ENCODE assay signal across 16 cellular contexts in the genomic region with DNA sequence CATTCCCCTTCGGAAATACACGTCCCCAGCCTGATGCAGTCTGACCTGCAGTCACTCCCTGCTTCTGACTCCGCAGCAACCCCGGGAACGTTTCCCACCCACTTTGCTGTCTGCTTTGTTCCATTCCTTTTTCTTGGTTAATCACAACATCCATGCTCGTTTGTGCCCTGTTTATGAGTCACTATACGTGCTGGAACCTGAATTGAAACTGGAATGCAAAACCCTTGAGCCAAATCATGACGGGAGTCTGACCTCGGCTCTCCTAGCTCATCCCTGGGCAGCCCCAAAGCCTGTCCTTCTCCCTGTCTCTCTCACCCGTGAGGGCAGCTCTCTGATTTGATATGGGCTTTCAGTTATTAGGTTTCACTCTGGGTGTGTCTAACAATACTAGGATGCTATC. TPM values are rescaled to one million over a fixed set of nuclear protein-coding genes. Genes with fewer than 3 reads are reported as not detected.
DNase-seq lines count a peak whose midpoint lies in the region; ATAC-seq and TF ChIP-seq lines count a peak whose summit lies in the region.
"Had no signal": no experiment of that assay in that cellular context is flagged by ENCODE, and none has a peak within 500 bp of the region (broad histone marks: within the 10 kb centered on the region; RNA-seq: fewer than 3 reads in every experiment).

No MANE protein-coding gene starts in this region.

- no peaks in the 10 kb centered on the region for H3K36me3 ChIP-seq in SK-N-MC (ENCODE audit: insufficient read depth, low read length)
- no peaks in the 10 kb centered on the region for H3K36me3 ChIP-seq in left ventricle myocardium inferior
- H3K36me3 ChIP-seq: cardiac muscle cell, pancreas, SJCRH30 had no signal

- no peaks in the 10 kb centered on the region for H3K9me3 Mint-ChIP-seq in activated CD8-positive, alpha-beta memory T cell treated with anti-CD3 and anti-CD28 coated beads, Interleukin-2, amount 10 ng/mL, durations not matched to agents 7 days and 5 days (ENCODE audit: low read depth)
- H3K9me3 Mint-ChIP-seq in activated naive CD4-positive, alpha-beta T cell treated with anti-CD3 and anti-CD28 coated beads, Interleukin-2, amount 50 U/mL, for 72 hours: no peaks in the 10 kb centered on the region
- H3K9me3 Mint-ChIP-seq: activated T-cell treated with anti-CD3 and anti-CD28 coated beads, Interleukin-2, amount 50 U/mL, for 72 hours had no signal

- no peak overlapping the region for H3K4me3 ChIP-seq in SK-N-MC
- no peak overlapping the region for H3K4me3 ChIP-seq in left ventricle myocardium inferior
- H3K4me3 ChIP-seq: cardiac muscle cell, pancreas, SJCRH30 had no signal

- no peaks in the 10 kb centered on the region for H3K4me1 ChIP-seq in left ventricle myocardium inferior
- H3K4me1 ChIP-seq: pancreas had no signal

- H3K9ac ChIP-seq in SK-N-MC (ENCODE audit: insufficient read length): no peak overlapping the region

- intact Hi-C loops in left ventricle myocardium inferior (cut with micrococcal nuclease): no loop called here

- peaks cover 16% of the 10 kb centered on the region for H3K4me1 Mint-ChIP-seq in activated CD8-positive, alpha-beta memory T cell treated with anti-CD3 and anti-CD28 coated beads, Interleukin-2, amount 10 ng/mL, durations not matched to agents 7 days and 5 days

- no peak overlapping the region for H3K4me3 Mint-ChIP-seq in activated CD8-positive, alpha-beta memory T cell treated with anti-CD3 and anti-CD28 coated beads, Interleukin-2, amount 10 ng/mL, durations not matched to agents 7 days and 5 days
- H3K4me3 Mint-ChIP-seq: activated T-cell treated with anti-CD3 and anti-CD28 coated beads, Interleukin-2, amount 50 U/mL, for 72 hours; stimulated activated naive B cell treated with anti-CD40 and anti-IgM and Interleukin-4, amounts not matched to agents 10 μg/mL and 1 μg/mL and 100 μg/mL, for 72 hours had no signal

- DNase-seq in EH (ENCODE audit: low read depth): peak; percentile 92
- DNase-seq in SK-N-MC (ENCODE audit: low read depth, low spot score): no peak
- DNase-seq in epithelial cell of prostate (ENCODE audit: low read depth, low spot score): peak; percentile 92
- DNase-seq in non-pigmented ciliary epithelial cell (ENCODE audit: low read depth): peak; percentile 74
- DNase-seq in D341Med (ENCODE audit: low spot score): no peak
- DNase-seq in activated CD8-positive, alpha-beta memory T cell treated with anti-CD3 and anti-CD28 coated beads, Interleukin-2, amount 10 ng/mL, durations not matched to agents 7 days and 5 days: no peak
- DNase-seq in left ventricle myocardium inferior: no peak
- no peak for DNase-seq in activated naive CD4-positive, alpha-beta T cell treated with anti-CD3 and anti-CD28 coated beads, Interleukin-2, amount 50 U/mL, for 72 hours (ENCODE audit: low spot score in 2 of 2)
- DNase-seq: activated T-cell treated with anti-CD3 and anti-CD28 coated beads, Interleukin-2, amount 50 U/mL, for 72 hours; left ventricle myocardium superior; NCI-H1092 treated with DMSO at 0.1 percent for 48 hours; NCI-H524 treated with DMSO at 0.1 percent for 48 hours; pancreas; SJCRH30; stimulated activated naive B cell treated with anti-CD40 and anti-IgM and Interleukin-4, amounts not matched to agents 10 μg/mL and 1 μg/mL and 100 μg/mL, for 72 hours had no signal

- CTCF ChIA-PET in activated CD8-positive, alpha-beta memory T cell treated with anti-CD3 and anti-CD28 coated beads, Interleukin-2, amount 10 ng/mL, durations not matched to agents 7 days and 5 days (lab: Charles Lee): no interaction called here

- H3K27ac Mint-ChIP-seq in activated CD8-positive, alpha-beta memory T cell treated with anti-CD3 and anti-CD28 coated beads, Interleukin-2, amount 10 ng/mL, durations not matched to agents 7 days and 5 days: no peak overlapping the region
- no peak overlapping the region for H3K27ac Mint-ChIP-seq in activated naive CD4-positive, alpha-beta T cell treated with anti-CD3 and anti-CD28 coated beads, Interleukin-2, amount 50 U/mL, for 72 hours
- H3K27ac Mint-ChIP-seq: activated T-cell treated with anti-CD3 and anti-CD28 coated beads, Interleukin-2, amount 50 U/mL, for 72 hours; stimulated activated naive B cell treated with anti-CD40 and anti-IgM and Interleukin-4, amounts not matched to agents 10 μg/mL and 1 μg/mL and 100 μg/mL, for 72 hours had no signal

- no peaks in the 10 kb centered on the region for H3K27me3 ChIP-seq in left ventricle myocardium inferior (ENCODE audit: low read depth)
- H3K27me3 ChIP-seq: cardiac muscle cell, pancreas, SJCRH30 had no signal

- TF ChIP-seq CTCF in left ventricle myocardium inferior (IDR thresholded peaks at IDR 0.05; ENCODE audit: borderline replicate concordance): no peak

- peak overlapping the region; percentile 100 for H3K27ac ChIP-seq in SK-N-MC
- peak overlapping the region; percentile 86 for H3K27ac ChIP-seq in epithelial cell of prostate
- H3K27ac ChIP-seq in left ventricle myocardium inferior (replicated peaks): no peak overlapping the region
- H3K27ac ChIP-seq: cardiac muscle cell, pancreas had no signal

- no peaks in the 10 kb centered on the region for H3K36me3 Mint-ChIP-seq in activated CD8-positive, alpha-beta memory T cell treated with anti-CD3 and anti-CD28 coated beads, Interleukin-2, amount 10 ng/mL, durations not matched to agents 7 days and 5 days
- H3K36me3 Mint-ChIP-seq in activated naive CD4-positive, alpha-beta T cell treated with anti-CD3 and anti-CD28 coated beads, Interleukin-2, amount 50 U/mL, for 72 hours: no peaks in the 10 kb centered on the region
- H3K36me3 Mint-ChIP-seq: stimulated activated naive B cell treated with anti-CD40 and anti-IgM and Interleukin-4, amounts not matched to agents 10 μg/mL and 1 μg/mL and 100 μg/mL, for 72 hours had no signal

- no peak for ATAC-seq in activated CD8-positive, alpha-beta memory T cell treated with anti-CD3 and anti-CD28 coated beads, Interleukin-2, amount 10 ng/mL, durations not matched to agents 7 days and 5 days
- no peak for ATAC-seq in activated naive CD4-positive, alpha-beta T cell treated with anti-CD3 and anti-CD28 coated beads, Interleukin-2, amount 50 U/mL, for 72 hours
- ATAC-seq: activated T-cell treated with anti-CD3 and anti-CD28 coated beads, Interleukin-2, amount 50 U/mL, for 72 hours; left ventricle myocardium superior; pancreas; stimulated activated naive B cell treated with anti-CD40 and anti-IgM and Interleukin-4, amounts not matched to agents 10 μg/mL and 1 μg/mL and 100 μg/mL, for 72 hours had no signal

- H3K9me3 ChIP-seq in SK-N-MC (ENCODE audit: low read depth, low read length) (no peaks in the 10 kb centered on the region), left ventricle myocardium inferior (replicated peaks) (no peaks in the 10 kb centered on the region)
- H3K9me3 ChIP-seq: pancreas, SJCRH30 had no signal

- H3K27me3 Mint-ChIP-seq in activated CD8-positive, alpha-beta memory T cell treated with anti-CD3 and anti-CD28 coated beads, Interleukin-2, amount 10 ng/mL, durations not matched to agents 7 days and 5 days: peaks cover 77% of the 10 kb centered on the region

RNA-seq across cellular contexts. Expression of a gene that starts 57.1 kb away (rescaled TPM):
- total RNA-seq in activated CD8-positive, alpha-beta memory T cell treated with anti-CD3 and anti-CD28 coated beads, Interleukin-2, amount 10 ng/mL, durations not matched to agents 7 days and 5 days: under 1 TPM in 1 of 2 experiments, not detected in 1; 0.09 TPM
- 10.4 TPM for total RNA-seq in left ventricle myocardium inferior
- total RNA-seq in activated naive CD4-positive, alpha-beta T cell treated with anti-CD3 and anti-CD28 coated beads, Interleukin-2, amount 50 U/mL, for 72 hours: under 1 TPM; 0.10 to 0.59 TPM

Comparison
In these comparisons a context has a peak if more than half of its experiments do, and no peak if none do; other contexts are left out.
1. DNase-seq: peak in EH (single experiment), epithelial cell of prostate (single experiment) and non-pigmented ciliary epithelial cell (single experiment); none in SK-N-MC (single experiment), D341Med (single experiment), activated CD8-positive, alpha-beta memory T cell treated with anti-CD3 and anti-CD28 coated beads, Interleukin-2, amount 10 ng/mL, durations not matched to agents 7 days and 5 days (single experiment), left ventricle myocardium inferior (single experiment) and activated naive CD4-positive, alpha-beta T cell treated with anti-CD3 and anti-CD28 coated beads, Interleukin-2, amount 50 U/mL, for 72 hours (0 of 2).